Comparison of ENCODE assay signal across 21 cellular contexts in genomic region chr3:197227780-197228574, GRCh38.
DNase-seq lines count a peak whose midpoint lies in the region; ATAC-seq and TF ChIP-seq lines count a peak whose summit lies in the region.
"Had no signal": no experiment of that assay in that cellular context is flagged by ENCODE, and none has a peak within 500 bp of the region (broad histone marks: within the 10 kb centered on the region; RNA-seq: fewer than 3 reads in every experiment).

No MANE protein-coding gene starts in this region.

- no peak overlapping the region for H3K27ac Mint-ChIP-seq in activated CD4-positive, alpha-beta T cell treated with anti-CD3 and anti-CD28 coated beads for 36 hours
- peak overlapping the region; percentile 43 for H3K27ac Mint-ChIP-seq in CD8-positive, alpha-beta T cell
- H3K27ac Mint-ChIP-seq in T-helper 17 cell (peak overlapping the region; percentile 4), immature natural killer cell (peak overlapping the region in 4 of 6 donors; percentile 6 to 78 (median 58))
- H3K27ac Mint-ChIP-seq: GM23338 had no signal

- POLR2A ChIA-PET in activated CD4-positive, alpha-beta T cell treated with anti-CD3 and anti-CD28 coated beads for 36 hours (lab: Charles Lee): no interaction called here
- POLR2A ChIA-PET in CD8-positive, alpha-beta T cell (lab: Charles Lee): no interaction called here

- no peaks in the 10 kb centered on the region for H3K9me3 Mint-ChIP-seq in activated CD4-positive, alpha-beta T cell treated with anti-CD3 and anti-CD28 coated beads for 36 hours (ENCODE audit: low read depth)
- H3K9me3 Mint-ChIP-seq in CD8-positive, alpha-beta T cell: no peaks in the 10 kb centered on the region
- no peaks in the 10 kb centered on the region for H3K9me3 Mint-ChIP-seq in immature natural killer cell
- H3K9me3 Mint-ChIP-seq: CD8-positive, alpha-beta memory T cell; GM23338 had no signal

- no peaks in the 10 kb centered on the region for H3K36me3 Mint-ChIP-seq in activated CD4-positive, alpha-beta T cell treated with anti-CD3 and anti-CD28 coated beads for 36 hours (ENCODE audit: low read depth)
- peaks cover 8% of the 10 kb centered on the region for H3K36me3 Mint-ChIP-seq in CD8-positive, alpha-beta T cell
- H3K36me3 Mint-ChIP-seq in T-helper 17 cell (ENCODE audit: low read depth) (no peaks in the 10 kb centered on the region), immature natural killer cell (no peaks in the 10 kb centered on the region)

- no peak for TF ChIP-seq CTCF in CD8-positive, alpha-beta T cell (IDR thresholded peaks at IDR 0.05)

- peaks cover 30% of the 10 kb centered on the region for H3K4me1 Mint-ChIP-seq in activated CD4-positive, alpha-beta T cell treated with anti-CD3 and anti-CD28 coated beads for 36 hours
- H3K4me1 Mint-ChIP-seq in CD8-positive, alpha-beta T cell (ENCODE audit: low read depth): peaks cover 48% of the 10 kb centered on the region
- H3K4me1 Mint-ChIP-seq in T-helper 17 cell (peaks cover 20% of the 10 kb centered on the region), immature natural killer cell (peaks cover 17 to 45% of the 10 kb centered on the region in 2 donors)

- H3K27ac ChIP-seq in CD8-positive, alpha-beta T cell (ENCODE audit: low read depth, low read length): no peak overlapping the region
- H3K27ac ChIP-seq: BLaER1, KMS-11 had no signal

- H3K4me3 ChIP-seq in CD8-positive, alpha-beta T cell (ENCODE audit: low read depth, low read length): no peak overlapping the region
- H3K4me3 ChIP-seq: BLaER1, GM23338 had no signal

- no peaks in the 10 kb centered on the region for H3K27me3 Mint-ChIP-seq in activated CD4-positive, alpha-beta T cell treated with anti-CD3 and anti-CD28 coated beads for 36 hours
- H3K27me3 Mint-ChIP-seq in CD8-positive, alpha-beta T cell (ENCODE audit: low read depth): no peaks in the 10 kb centered on the region
- H3K27me3 Mint-ChIP-seq in T-helper 17 cell (no peaks in the 10 kb centered on the region), immature natural killer cell (ENCODE audit: low read depth in 3 of 3) (no peaks in the 10 kb centered on the region)
- H3K27me3 Mint-ChIP-seq: CD8-positive, alpha-beta memory T cell had no signal

- no peaks in the 10 kb centered on the region for H3K36me3 ChIP-seq in CD8-positive, alpha-beta T cell (ENCODE audit: insufficient read depth, low read length)

- peak; percentile 68 for ATAC-seq in activated CD4-positive, alpha-beta T cell treated with anti-CD3 and anti-CD28 coated beads for 36 hours
- ATAC-seq in CD8-positive, alpha-beta T cell: no peak
- ATAC-seq in T-helper 17 cell (no peak), HG02798 (IDR thresholded peaks at IDR 0.05; ENCODE audit: poor library complexity, unreplicated experiment) (no peak), HG02678 (IDR thresholded peaks at IDR 0.05; ENCODE audit: unreplicated experiment) (no peak)
- ATAC-seq: GM23338, HCT116 had no signal

- H3K27me3 ChIP-seq in CD8-positive, alpha-beta T cell (ENCODE audit: insufficient read depth, low read length): no peaks in the 10 kb centered on the region
- H3K27me3 ChIP-seq: BLaER1 had no signal

- no peaks in the 10 kb centered on the region for H3K4me1 ChIP-seq in CD8-positive, alpha-beta T cell (ENCODE audit: insufficient read depth, low read length)

- intact Hi-C loops in activated CD4-positive, alpha-beta T cell treated with anti-CD3 and anti-CD28 coated beads for 36 hours (cut with DNase I, micrococcal nuclease): loop anchor here in 1 of 2 experiments (10.0 kb wide), 1 partner anchor 227 kb away; no protein-coding TSS in a partner anchor
- intact Hi-C loops in CD8-positive, alpha-beta T cell (cut with DNase I, micrococcal nuclease): no loop called here

- no peak overlapping the region for H3K4me3 Mint-ChIP-seq in activated CD4-positive, alpha-beta T cell treated with anti-CD3 and anti-CD28 coated beads for 36 hours
- no peak overlapping the region for H3K4me3 Mint-ChIP-seq in CD8-positive, alpha-beta T cell
- H3K4me3 Mint-ChIP-seq in T-helper 17 cell (no peak overlapping the region), immature natural killer cell (no peak overlapping the region)
- H3K4me3 Mint-ChIP-seq: GM23338 had no signal

- no peaks in the 10 kb centered on the region for H3K9me3 ChIP-seq in CD8-positive, alpha-beta T cell (ENCODE audit: low read length)
- no peaks in the 10 kb centered on the region for H3K9me3 ChIP-seq in T-helper 17 cell (ENCODE audit: control insufficient read depth, low read length, poor library complexity, severe bottlenecking)
- H3K9me3 ChIP-seq: BLaER1 had no signal

- no peak for DNase-seq in activated CD4-positive, alpha-beta T cell treated with anti-CD3 and anti-CD28 coated beads for 36 hours
- DNase-seq in activated CD4-positive, alpha-beta T cell treated with anti-CD3 and anti-CD28 coated beads, Interleukin-2, amount 50 U/mL, for 48 hours: no peak
- no peak for DNase-seq in CD8-positive, alpha-beta T cell
- DNase-seq in T-helper 17 cell (no peak), immature natural killer cell (peak in 1 of 3 donors; percentile 1), NCI-H69 (lab: John Stamatoyannopoulos, UW) (no peak)
- DNase-seq: 8988T; CD8-positive, alpha-beta memory T cell; DMS79; NCI-H1092 treated with DMSO at 0.1 percent for 48 hours; NCI-H1694 treated with DMSO at 0.1 percent for 48 hours; NCI-H2107; NCI-H2227 treated with DMSO at 0.1 percent for 48 hours; NCI-H524; SHP77 treated with DMSO at 0.1 percent for 48 hours had no signal

- CTCF ChIA-PET in activated CD4-positive, alpha-beta T cell treated with anti-CD3 and anti-CD28 coated beads for 36 hours (lab: Charles Lee): interaction anchor here (0.7 to 7.6 kb wide), 3 partner anchors 7 to 281 kb away, joined by 3 to 48 read pairs (median 3); no protein-coding TSS in a partner anchor
- CTCF ChIA-PET in CD8-positive, alpha-beta T cell (lab: Charles Lee): interaction anchor here (0.7 kb wide), 1 partner anchor 138 kb away, joined by 3 read pairs; no protein-coding TSS in a partner anchor
